ENCODE assay signal across 9 cellular contexts in genomic region chr14:74302634-74303569, GRCh38. TPM values are rescaled to one million over a fixed set of nuclear protein-coding genes. Genes with fewer than 3 reads are reported as not detected.
DNase-seq lines count a peak whose midpoint lies in the region; ATAC-seq, FAIRE-seq and TF ChIP-seq lines count a peak whose summit lies in the region.
"Had no signal": no experiment of that assay in that cellular context is flagged by ENCODE, and none has a peak within 500 bp of the region (broad histone marks: within the 10 kb centered on the region; RNA-seq: fewer than 3 reads in every experiment).

TSS of gene ABCD4 (minus strand) at chr14:74302934. CDS start at chr14:74302912, 22 bp downstream.

- peaks cover 0 to 4% (median 0%) of the 10 kb centered on the region in 3 donors for H3K27me3 Mint-ChIP-seq in immature natural killer cell (ENCODE audit: low read depth in 3 of 3)

- H3K27ac ChIP-seq in spleen: peak within 1 kb of the TSS; percentile 67 to 93 (median 89)

- TF ChIP-seq POLR2A in spleen (IDR thresholded peaks at IDR 0.05): peak in 2 of 3 donors; percentile 58 to 66

- no peaks in the 10 kb centered on the region for H3K9me3 Mint-ChIP-seq in immature natural killer cell

- peaks cover 25 to 58% (median 39%) of the 10 kb centered on the region in 6 donors for H3K4me1 ChIP-seq in spleen

- H3K36me3 ChIP-seq in bronchial epithelial cell (ENCODE audit: control insufficient read depth, insufficient read depth, low read length) (peaks cover 7% of the 10 kb centered on the region), spleen (peaks cover 0 to 22% (median 13%) of the 10 kb centered on the region in 6 donors)

- H3K27ac Mint-ChIP-seq in immature natural killer cell: peak within 1 kb of the TSS; percentile 85 to 97 (median 93)

- ATAC-seq in GM18873 (IDR thresholded peaks at IDR 0.05; ENCODE audit: low FRiP score, unreplicated experiment): peak; percentile 90
- peak; percentile 96 for ATAC-seq in HG03139 (IDR thresholded peaks at IDR 0.05; ENCODE audit: unreplicated experiment)

- WGBS in spleen, 5 donors: 13 to 21% (median 14%) methylated on average over 37 to 61 of the region's 61 CpGs

- DNase-seq in AG08396 (ENCODE audit: low spot score) (peak; percentile 90), NCI-H2196 treated with DMSO at 0.1 percent for 48 hours (lab: John Stamatoyannopoulos, UW; ENCODE audit: unreplicated experiment) (peak; percentile 86), bronchial epithelial cell (ENCODE audit: low read depth) (peak; percentile 82), immature natural killer cell (peak; percentile 86 to 89 (median 87)), spleen (peak; percentile 98)

- intact Hi-C loops in spleen (cut with DNase I; ENCODE audit: low total_unique reads): no loop called here

- TF ChIP-seq CTCF in WI38 (IDR thresholded peaks at IDR 0.05; ENCODE audit: low read depth, low read length): peak; percentile 19; the same call in 1 of the 2 replicates
- TF ChIP-seq CTCF in bronchial epithelial cell (IDR thresholded peaks at IDR 0.05; ENCODE audit: insufficient read depth, low read length, severe bottlenecking): peak; percentile 44
- TF ChIP-seq CTCF in spleen (IDR thresholded peaks at IDR 0.05 in 8 of 11, conservative IDR thresholded peaks at IDR 0.05 in 3 of 11): peak in 6 of 11 experiments; percentile 10 to 58 (median 48)

- H3K4me3 Mint-ChIP-seq in immature natural killer cell: peak within 1 kb of the TSS; percentile 94 to 100 (median 97)

- peaks cover 30 to 35% of the 10 kb centered on the region in 2 donors for H3K4me1 Mint-ChIP-seq in immature natural killer cell

- no peaks in the 10 kb centered on the region for H3K9me3 ChIP-seq in spleen

- H3K4me3 ChIP-seq in WI38 (ENCODE audit: low read depth, low read length) (peak within 1 kb of the TSS; percentile 89), bronchial epithelial cell (ENCODE audit: low read depth, low read length) (peak within 1 kb of the TSS; percentile 91), spleen (peak within 1 kb of the TSS; percentile 64 to 97 (median 88))

- H3K27me3 ChIP-seq in bronchial epithelial cell (ENCODE audit: control insufficient read depth, insufficient read depth, low read length) (no peaks in the 10 kb centered on the region), spleen (replicated peaks in 1 of 7) (no peaks in the 10 kb centered on the region)

- H3K36me3 Mint-ChIP-seq in immature natural killer cell: peaks cover 5 to 7% (median 6%) of the 10 kb centered on the region in 3 donors

- no peak for FAIRE-seq in bronchial epithelial cell (lab: Jason Lieb, UNC)
- FAIRE-seq: islet of Langerhans had no signal

RNA-seq across cellular contexts. Expression of gene ABCD4, which starts in this region (rescaled TPM):
- total RNA-seq in bronchial epithelial cell (13.2 and 14.0 TPM in 2 replicates), spleen (10 to 100 TPM; 66.9 to 99.4 (median 76.3) TPM)
- polyA plus RNA-seq in immature natural killer cell (10 to 100 TPM; 26.3 to 34.6 (median 31.9) TPM), spleen (10 to 100 TPM; 37.2 to 62.5 (median 61.8) TPM)

Comparison
In these comparisons a context has a peak if more than half of its experiments do, and no peak if none do; other contexts are left out.
1. Peak in every context shown above with its lines: DNase-seq, ATAC-seq, H3K4me3 ChIP-seq and H3K27ac ChIP-seq.